8 cellular contexts compared by ENCODE assay signal in the genomic region with DNA sequence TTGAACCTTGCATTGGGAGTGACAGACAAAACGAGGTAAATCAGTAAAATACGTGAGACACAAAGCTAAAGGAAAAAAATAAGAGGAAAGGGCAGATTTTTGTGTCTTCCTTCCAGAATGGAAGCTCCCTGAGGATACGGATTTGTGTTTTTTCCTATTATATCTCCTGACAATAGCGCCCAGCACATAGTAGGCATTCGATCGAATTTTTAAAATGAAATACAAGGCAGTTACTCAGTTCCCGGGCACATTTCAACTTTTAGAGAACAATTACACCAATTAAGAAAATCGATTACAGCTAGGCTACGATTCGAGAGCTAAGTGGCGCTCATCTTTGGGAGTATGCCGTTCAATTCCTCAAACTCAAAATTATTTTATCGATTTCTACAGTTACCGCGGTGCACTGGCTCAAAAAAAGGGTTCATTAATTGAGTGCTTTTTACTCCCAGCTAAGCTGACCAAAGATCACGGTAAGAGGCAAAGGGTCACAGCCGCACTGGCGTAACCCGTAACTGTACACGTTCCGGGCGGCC. TPM values are rescaled to one million over a fixed set of nuclear protein-coding genes. Genes with fewer than 3 reads are reported as not detected.
A peak's percentile ranks its signal among the peaks of the same experiment; 100 is the strongest.
DNase-seq lines count a peak whose midpoint lies in the region; ATAC-seq and TF ChIP-seq lines count a peak whose summit lies in the region.

No MANE protein-coding gene starts in this region.

- no peak for TF ChIP-seq RAD21 in neural cell (conservative IDR thresholded peaks at IDR 0.05)

- peak overlapping the region; percentile 96 for H3K4me3 ChIP-seq in CD4-positive, CD25-positive, alpha-beta regulatory T cell (ENCODE audit: low read depth, low read length)
- H3K4me3 ChIP-seq in LNCaP clone FGC (ENCODE audit: low read depth, low read length) = peak overlapping the region; percentile 86
- peak overlapping the region; percentile 84 for H3K4me3 ChIP-seq in neural cell (ENCODE audit: low read length)

- H4K20me1 ChIP-seq in neural cell (ENCODE audit: insufficient read depth) = no peaks in the 10 kb centered on the region

- TF ChIP-seq CTCF in LNCaP clone FGC (IDR thresholded peaks at IDR 0.05; ENCODE audit: control insufficient read depth, extremely low read depth, insufficient read depth) (no peak), neural cell (IDR thresholded peaks at IDR 0.05; ENCODE audit: poor library complexity, severe bottlenecking) (no peak)

- H3K79me2 ChIP-seq in neural cell (replicated peaks; ENCODE audit: insufficient read depth, low read length) = peaks cover 37% of the 10 kb centered on the region

- no peak for DNase-seq in CD4-positive, CD25-positive, alpha-beta regulatory T cell
- DNase-seq in LNCaP clone FGC (ENCODE audit: low read depth) = no peak
- DNase-seq in COLO668 (lab: John Stamatoyannopoulos, UW; ENCODE audit: unreplicated experiment) = no peak
- DNase-seq in mesenteric fat pad (ENCODE audit: low spot score) = no peak
- DNase-seq in NCI-H2029 (lab: John Stamatoyannopoulos, UW) = no peak

- peaks cover 7% of the 10 kb centered on the region for H3K36me3 Mint-ChIP-seq in CD4-positive, CD25-positive, alpha-beta regulatory T cell
- H3K36me3 Mint-ChIP-seq in dendritic cell treated with granulocyte-macrophage colony-stimulating factor and Interleukin-4, amounts not matched to agents 40 ng/mL and 50 ng/mL, for 4 days (ENCODE audit: low read depth) = peaks cover 48% of the 10 kb centered on the region

- peaks cover 6% of the 10 kb centered on the region for H3K27me3 Mint-ChIP-seq in CD4-positive, CD25-positive, alpha-beta regulatory T cell
- H3K27me3 Mint-ChIP-seq in dendritic cell treated with granulocyte-macrophage colony-stimulating factor and Interleukin-4, amounts not matched to agents 40 ng/mL and 50 ng/mL, for 4 days = no peaks in the 10 kb centered on the region

- peaks cover 26% of the 10 kb centered on the region for H3K4me1 ChIP-seq in CD4-positive, CD25-positive, alpha-beta regulatory T cell (ENCODE audit: control insufficient read depth, insufficient read depth, low read length, poor library complexity, severe bottlenecking)

- intact Hi-C loops in dendritic cell treated with granulocyte-macrophage colony-stimulating factor and Interleukin-4, amounts not matched to agents 40 ng/mL and 50 ng/mL, for 4 days (cut with micrococcal nuclease) = loop anchor here (5.0 kb wide), 1 partner anchor 46 kb away; no protein-coding TSS in a partner anchor

- no peaks in the 10 kb centered on the region for H3K9me3 ChIP-seq in CD4-positive, CD25-positive, alpha-beta regulatory T cell (ENCODE audit: control insufficient read depth in 2 of 2, low read length in 2 of 2)
- no peaks in the 10 kb centered on the region for H3K9me3 ChIP-seq in neural cell (ENCODE audit: low read length)

- H3K4me3 Mint-ChIP-seq in CD4-positive, CD25-positive, alpha-beta regulatory T cell = peak overlapping the region; percentile 93 to 96 (median 94)
- H3K4me3 Mint-ChIP-seq in dendritic cell treated with granulocyte-macrophage colony-stimulating factor and Interleukin-4, amounts not matched to agents 40 ng/mL and 50 ng/mL, for 4 days = peak overlapping the region; percentile 98

- H3K27ac Mint-ChIP-seq in CD4-positive, CD25-positive, alpha-beta regulatory T cell = peak overlapping the region; percentile 63 to 96 (median 94)
- peak overlapping the region; percentile 94 for H3K27ac Mint-ChIP-seq in dendritic cell treated with granulocyte-macrophage colony-stimulating factor and Interleukin-4, amounts not matched to agents 40 ng/mL and 50 ng/mL, for 4 days

- no peak for ATAC-seq in CD4-positive, CD25-positive, alpha-beta regulatory T cell (ENCODE audit: low read depth in 2 of 2)
- ATAC-seq in GM21786 (IDR thresholded peaks at IDR 0.05; ENCODE audit: unreplicated experiment) = no peak

- H2AFZ ChIP-seq in neural cell (ENCODE audit: low read depth, low read length) = peak overlapping the region; percentile 75

- H3K36me3 ChIP-seq in CD4-positive, CD25-positive, alpha-beta regulatory T cell (ENCODE audit: control insufficient read depth, insufficient read depth, low read length) = peaks cover 1% of the 10 kb centered on the region
- no peaks in the 10 kb centered on the region for H3K36me3 ChIP-seq in neural cell (ENCODE audit: insufficient read depth, low read length)

- peak overlapping the region; percentile 53 for H3K4me2 ChIP-seq in neural cell (ENCODE audit: low read length)

- peak overlapping the region; percentile 86 for H3K27ac ChIP-seq in CD4-positive, CD25-positive, alpha-beta regulatory T cell (ENCODE audit: insufficient read depth, low read length, poor library complexity, severe bottlenecking)
- peak overlapping the region; percentile 83 for H3K27ac ChIP-seq in neural cell (ENCODE audit: low read length)

- no peaks in the 10 kb centered on the region for H3K9me2 ChIP-seq in neural cell (ENCODE audit: insufficient read depth, low read length)

- H3K4me1 Mint-ChIP-seq in CD4-positive, CD25-positive, alpha-beta regulatory T cell = peaks cover 30 to 67% (median 48%) of the 10 kb centered on the region in 4 donors
- H3K4me1 Mint-ChIP-seq in dendritic cell treated with granulocyte-macrophage colony-stimulating factor and Interleukin-4, amounts not matched to agents 40 ng/mL and 50 ng/mL, for 4 days (ENCODE audit: low read depth) = peaks cover 22% of the 10 kb centered on the region

- H3F3A ChIP-seq in neural cell (ENCODE audit: insufficient read depth, low read length, poor library complexity, severe bottlenecking) = no peaks in the 10 kb centered on the region

- no peaks in the 10 kb centered on the region for H3K27me3 ChIP-seq in CD4-positive, CD25-positive, alpha-beta regulatory T cell (ENCODE audit: control insufficient read depth, insufficient read depth, low read length)
- H3K27me3 ChIP-seq in neural cell (ENCODE audit: insufficient read depth, low read depth, low read length) = no peaks in the 10 kb centered on the region

- H3K9ac ChIP-seq in neural cell (ENCODE audit: low read length) = peak overlapping the region; percentile 73

- no peaks in the 10 kb centered on the region for H3K9me3 Mint-ChIP-seq in CD4-positive, CD25-positive, alpha-beta regulatory T cell
- H3K9me3 Mint-ChIP-seq in dendritic cell treated with granulocyte-macrophage colony-stimulating factor and Interleukin-4, amounts not matched to agents 40 ng/mL and 50 ng/mL, for 4 days = no peaks in the 10 kb centered on the region

- TF ChIP-seq EP300 in neural cell (conservative IDR thresholded peaks at IDR 0.05; ENCODE audit: poor library complexity, severe bottlenecking) = no peak

TF ChIP-seq in neural cell, 6 proteins besides CTCF, POLR2A, EP300 and RAD21:
- TF ChIP-seq SMC3 (conservative IDR thresholded peaks at IDR 0.05; ENCODE audit: poor library complexity) (no peak), POLR2AphosphoS5 (IDR thresholded peaks at IDR 0.05) (no peak), EZH2 (IDR thresholded peaks at IDR 0.05; ENCODE audit: borderline replicate concordance, insufficient read depth, low read length, poor library complexity, severe bottlenecking) (no peak), MXI1 (conservative IDR thresholded peaks at IDR 0.05; ENCODE audit: poor library complexity, severe bottlenecking) (no peak), TAF1 (IDR thresholded peaks at IDR 0.05; ENCODE audit: low read depth) (no peak)
- TF ChIP-seq, protein P1, sequence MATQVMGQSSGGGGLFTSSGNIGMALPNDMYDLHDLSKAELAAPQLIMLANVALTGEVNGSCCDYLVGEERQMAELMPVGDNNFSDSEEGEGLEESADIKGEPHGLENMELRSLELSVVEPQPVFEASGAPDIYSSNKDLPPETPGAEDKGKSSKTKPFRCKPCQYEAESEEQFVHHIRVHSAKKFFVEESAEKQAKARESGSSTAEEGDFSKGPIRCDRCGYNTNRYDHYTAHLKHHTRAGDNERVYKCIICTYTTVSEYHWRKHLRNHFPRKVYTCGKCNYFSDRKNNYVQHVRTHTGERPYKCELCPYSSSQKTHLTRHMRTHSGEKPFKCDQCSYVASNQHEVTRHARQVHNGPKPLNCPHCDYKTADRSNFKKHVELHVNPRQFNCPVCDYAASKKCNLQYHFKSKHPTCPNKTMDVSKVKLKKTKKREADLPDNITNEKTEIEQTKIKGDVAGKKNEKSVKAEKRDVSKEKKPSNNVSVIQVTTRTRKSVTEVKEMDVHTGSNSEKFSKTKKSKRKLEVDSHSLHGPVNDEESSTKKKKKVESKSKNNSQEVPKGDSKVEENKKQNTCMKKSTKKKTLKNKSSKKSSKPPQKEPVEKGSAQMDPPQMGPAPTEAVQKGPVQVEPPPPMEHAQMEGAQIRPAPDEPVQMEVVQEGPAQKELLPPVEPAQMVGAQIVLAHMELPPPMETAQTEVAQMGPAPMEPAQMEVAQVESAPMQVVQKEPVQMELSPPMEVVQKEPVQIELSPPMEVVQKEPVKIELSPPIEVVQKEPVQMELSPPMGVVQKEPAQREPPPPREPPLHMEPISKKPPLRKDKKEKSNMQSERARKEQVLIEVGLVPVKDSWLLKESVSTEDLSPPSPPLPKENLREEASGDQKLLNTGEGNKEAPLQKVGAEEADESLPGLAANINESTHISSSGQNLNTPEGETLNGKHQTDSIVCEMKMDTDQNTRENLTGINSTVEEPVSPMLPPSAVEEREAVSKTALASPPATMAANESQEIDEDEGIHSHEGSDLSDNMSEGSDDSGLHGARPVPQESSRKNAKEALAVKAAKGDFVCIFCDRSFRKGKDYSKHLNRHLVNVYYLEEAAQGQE (IDR thresholded peaks at IDR 0.05; ENCODE audit: borderline replicate concordance) = no peak

RNA-seq across cellular contexts. Expression of a gene that starts 0.4 kb away (rescaled TPM):
- total RNA-seq in CD4-positive, CD25-positive, alpha-beta regulatory T cell = 10.4 TPM
- 10 to 100 TPM; 10.2 to 13.3 (median 11.9) TPM for polyA plus RNA-seq in CD4-positive, CD25-positive, alpha-beta regulatory T cell
- polyA plus RNA-seq in neural cell = 33.3 and 35.3 TPM in 2 replicates
- polyA minus RNA-seq in neural cell = 54.0 and 55.9 TPM in 2 replicates
- total RNA-seq in mesenteric fat pad = 22.0 TPM

RNA-seq across cellular contexts. Expression of a gene that starts 42.3 kb away (rescaled TPM):
- not detected for total RNA-seq in CD4-positive, CD25-positive, alpha-beta regulatory T cell
- polyA plus RNA-seq in CD4-positive, CD25-positive, alpha-beta regulatory T cell = not detected
- polyA plus RNA-seq in neural cell = 0.15 TPM in 1 of 2 replicates, not detected in the other
- 1.7 TPM in 1 of 2 replicates, not detected in the other for polyA minus RNA-seq in neural cell
- 2.4 TPM for total RNA-seq in mesenteric fat pad
